In the genomic region with DNA sequence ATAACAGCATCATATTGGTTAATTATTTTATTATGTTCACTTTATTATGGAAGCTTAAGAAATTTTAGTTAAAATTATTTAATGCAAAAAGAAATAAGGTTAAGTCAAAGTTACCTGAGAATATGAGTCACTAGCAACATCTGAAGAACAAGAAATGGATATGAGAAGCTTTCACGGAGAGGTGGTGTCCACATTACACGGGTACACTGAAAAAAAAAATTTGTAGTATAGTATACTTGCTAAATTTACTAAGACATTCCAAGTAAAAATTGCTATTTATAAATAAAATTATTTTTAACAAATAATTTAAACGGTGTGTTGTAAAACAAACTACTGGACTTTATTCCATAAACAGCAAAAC, we compare ENCODE assay signal across 19 cellular contexts.
DNase-seq lines count a peak whose midpoint lies in the region; ATAC-seq lines count a peak whose summit lies in the region.
"Had no signal": no experiment of that assay in that cellular context is flagged by ENCODE, and none has a peak within 500 bp of the region (broad histone marks: within the 10 kb centered on the region; RNA-seq: fewer than 3 reads in every experiment).

No MANE protein-coding gene starts in this region.

- no peak for DNase-seq in NCI-H2227 (lab: John Stamatoyannopoulos, UW; ENCODE audit: unreplicated experiment)
- DNase-seq: 8988T; ACHN; AML-193; BE2C; Calu3; CD4-positive, alpha-beta memory T cell; COR-L47; DMS53; DMS79 treated with DMSO at 0.1 percent for 48 hours; GF-D8; GOT3; HCEC 1CT had no signal

- ATAC-seq in GM18502 (IDR thresholded peaks at IDR 0.05; ENCODE audit: poor library complexity, unreplicated experiment) = peak; percentile 11
- peak; percentile 31 for ATAC-seq in GM18511 (IDR thresholded peaks at IDR 0.05; ENCODE audit: unreplicated experiment)
- peak; percentile 21 for ATAC-seq in HG03354 (IDR thresholded peaks at IDR 0.05; ENCODE audit: poor library complexity, severe bottlenecking, unreplicated experiment)
- ATAC-seq in HG03097 (IDR thresholded peaks at IDR 0.05; ENCODE audit: low FRiP score, unreplicated experiment) = no peak
- no peak for ATAC-seq in HG02798 (IDR thresholded peaks at IDR 0.05; ENCODE audit: poor library complexity, unreplicated experiment)
- ATAC-seq: A549 had no signal

Comparison
In these comparisons a context has a peak if more than half of its experiments do, and no peak if none do; other contexts are left out.
1. ATAC-seq: peak in GM18502 (single experiment), GM18511 (single experiment) and HG03354 (single experiment); none in HG03097 (single experiment) and HG02798 (single experiment).